8 cellular contexts compared by ENCODE assay signal in genomic region chr11:65524747-65525658, GRCh38. TPM values are rescaled to one million over a fixed set of nuclear protein-coding genes. Genes with fewer than 3 reads are reported as not detected.
DNase-seq lines count a peak whose midpoint lies in the region; ATAC-seq and TF ChIP-seq lines count a peak whose summit lies in the region.

SCYL1 (plus strand) TSS chr11:65525083; CDS start chr11:65525154, 71 bp downstream.

- H3K36me3 ChIP-seq in osteoblast (ENCODE audit: insufficient read depth, low read length) = peaks cover 33% of the 10 kb centered on the region

- ATAC-seq in GM18868 (IDR thresholded peaks at IDR 0.05; ENCODE audit: unreplicated experiment) (peak; percentile 63), SK-N-SH treated with all-trans-retinoic acid at 6 μM for 48 hours (peak; percentile 81)

- in situ Hi-C loops in ACHN (cut with HindIII; ENCODE audit: low pct_ligation_motif_present, low pct_unique_long_range_greater_than_20kb, low sequenced_read_pairs) = no loop called here

- peaks cover 16% of the 10 kb centered on the region for H3K4me1 ChIP-seq in osteoblast (ENCODE audit: insufficient read depth, low read length)

- H3K27me3 ChIP-seq in osteoblast (ENCODE audit: insufficient read depth, low read length) = no peaks in the 10 kb centered on the region

- H3K4me3 ChIP-seq in osteoblast (ENCODE audit: insufficient read depth, low read length) = peak within 1 kb of the TSS; percentile 95

- H3K9me3 ChIP-seq in osteoblast (ENCODE audit: low read depth, low read length) = no peaks in the 10 kb centered on the region

- H3K27ac ChIP-seq in osteoblast (ENCODE audit: low read depth, low read length) (peak within 1 kb of the TSS; percentile 75), temporal lobe (ENCODE audit: low read depth, low read length) (peak within 1 kb of the TSS; percentile 90)

- peak within 1 kb of the TSS; percentile 83 for H2AFZ ChIP-seq in osteoblast (ENCODE audit: low read length)

- peaks cover 43% of the 10 kb centered on the region for H3K79me2 ChIP-seq in osteoblast (ENCODE audit: insufficient read depth, low read length)

- H3K4me2 ChIP-seq in osteoblast (ENCODE audit: insufficient read depth, low read length) = peak within 1 kb of the TSS; percentile 83

- no peak for TF ChIP-seq CTCF in osteoblast (IDR thresholded peaks at IDR 0.05; ENCODE audit: extremely low read depth, low read depth, low read length)

- peaks cover 38% of the 10 kb centered on the region for H4K20me1 ChIP-seq in osteoblast (ENCODE audit: insufficient read depth, low read length)

- DNase-seq in ACHN (peak; percentile 47), HS-27A (ENCODE audit: low read depth) (peak; percentile 41), glomerular endothelial cell (ENCODE audit: extremely low read depth, low read depth, low spot score) (no peak), osteoblast (ENCODE audit: insufficient read length, low spot score, missing footprints) (peak; percentile 98)
- DNase-seq in activated naive CD4-positive, alpha-beta T cell treated with anti-CD3 and anti-CD28 coated beads, Interleukin-2, amount 50 U/mL, for 16 hours = peak; percentile 69

TF ChIP-seq in SK-N-SH treated with all-trans-retinoic acid at 6 μM for 48 hours, 23 proteins besides CTCF, POLR2A, EP300 and RAD21:
- TF ChIP-seq ZFP30 (CRISPR knock-in tag; IDR thresholded peaks at IDR 0.05) = no peak
- 0 out of 2 replicates have a peak, but pooled peaks have one; percentile 43 for TF ChIP-seq ZFP3 (CRISPR knock-in tag; IDR thresholded peaks at IDR 0.05)
- no peak for TF ChIP-seq SNAI2 (CRISPR knock-in tag; IDR thresholded peaks at IDR 0.05)
- TF ChIP-seq TCF4 (CRISPR knock-in tag; IDR thresholded peaks at IDR 0.05; ENCODE audit: borderline replicate concordance) = no peak

RNA-seq across cellular contexts. Expression of gene SCYL1, which starts in this region (rescaled TPM):
- total RNA-seq in glomerular endothelial cell = 94.4 and 104 TPM in 2 replicates
- total RNA-seq in osteoblast = 109 and 115 TPM in 2 replicates
- total RNA-seq in temporal lobe = 34.2 TPM
